8 cellular contexts compared by ENCODE assay signal in the genomic region with DNA sequence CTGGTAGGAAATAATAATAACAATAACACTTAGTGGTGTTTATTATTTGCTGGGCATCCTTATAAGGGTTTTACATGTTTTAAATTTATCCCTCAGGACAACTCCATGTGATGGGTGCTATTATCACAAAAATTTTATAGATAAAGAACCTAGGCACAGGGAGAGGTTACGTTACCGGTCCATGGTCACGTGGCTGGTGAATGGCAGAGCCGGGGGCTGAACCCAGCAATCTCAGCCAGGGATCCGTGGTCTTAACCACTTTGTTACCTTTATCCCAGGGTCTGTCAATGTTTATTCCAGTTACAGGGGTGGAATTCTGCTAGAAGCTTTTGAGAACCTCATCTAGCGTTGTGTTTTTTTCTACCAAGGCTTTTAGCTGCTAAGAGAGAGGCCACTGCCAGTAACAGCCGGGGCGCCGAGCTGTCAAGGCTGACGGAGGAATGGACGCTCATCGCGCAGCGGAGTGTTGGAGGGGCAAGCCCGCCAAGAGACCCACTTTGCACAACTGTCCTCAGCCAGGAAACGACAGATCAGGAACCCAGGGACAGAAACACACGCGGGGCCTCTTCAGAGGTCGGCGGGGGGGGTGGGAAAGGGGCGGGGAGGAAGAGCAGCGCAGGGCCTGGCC. TPM values are rescaled to one million over a fixed set of nuclear protein-coding genes. Genes with fewer than 3 reads are reported as not detected.
DNase-seq lines count a peak whose midpoint lies in the region; ATAC-seq, FAIRE-seq and TF ChIP-seq lines count a peak whose summit lies in the region.

No MANE protein-coding gene starts in this region.

- intact Hi-C loops in K562 (cut with micrococcal nuclease): loop anchor here (2.0 kb wide), 1 partner anchor 20 kb away; no protein-coding TSS in a partner anchor
- intact Hi-C loops in posterior vena cava (cut with DNase I): loop anchor here in 1 of 2 donors (10.0 kb wide), 1 partner anchor 64 kb away; no protein-coding TSS in a partner anchor

- H3K9me1 ChIP-seq in K562 (ENCODE audit: control insufficient read depth, insufficient read depth, low read length): no peaks in the 10 kb centered on the region

- peak in 1 of 2 experiments; percentile 2; a peak in 2 of 4 replicates for TF ChIP-seq RAD21 in K562 (CRISPR knock-in tag; conservative IDR thresholded peaks at IDR 0.05 in 1 of 2, IDR thresholded peaks at IDR 0.05 in 1 of 2)

- peak; percentile 29 for FAIRE-seq in K562 (lab: Jason Lieb, UNC)

- TF ChIP-seq POLR2A in K562 (conservative IDR thresholded peaks at IDR 0.05): peak; percentile 39

- H3K4me1 ChIP-seq in K562 (replicated peaks in 1 of 2; ENCODE audit: control insufficient read depth in 2 of 2, insufficient read depth in 2 of 2, low read length in 2 of 2): peaks cover 15 to 50% of the 10 kb centered on the region in 2 experiments

- H4K20me1 ChIP-seq in K562 (replicated peaks; ENCODE audit: control insufficient read depth, insufficient read depth, low read length): no peaks in the 10 kb centered on the region

- peak; percentile 12 for ATAC-seq in GM18907 (IDR thresholded peaks at IDR 0.05; ENCODE audit: unreplicated experiment)
- ATAC-seq in K562: peak; percentile 12

- H2AFZ ChIP-seq in K562 (ENCODE audit: low read depth, low read length): peak overlapping the region; percentile 65

- no peak for TF ChIP-seq EP300 in K562 (IDR thresholded peaks at IDR 0.05; ENCODE audit: low read length)

- 0 out of 2 replicates have a peak, but pooled peaks cover 5% of the 10 kb centered on the region for H3K9me3 ChIP-seq in K562 (replicated peaks; ENCODE audit: control insufficient read depth, insufficient read depth, low read depth, low read length)

- H3K4me3 ChIP-seq in BJ (ENCODE audit: low read depth, low read length) (peak overlapping the region; percentile 47), K562 (peak overlapping the region; percentile 59), kidney epithelial cell (ENCODE audit: low read depth, low read length) (peak overlapping the region; percentile 66)

- CTCF ChIA-PET in BJ (lab: Yijun Ruan, JAX): no interaction called here
- CTCF ChIA-PET in K562 (lab: Yijun Ruan, JAX; ENCODE audit: low intra/inter-chr PET ratio): no interaction called here

- TF ChIP-seq CTCF in BJ (IDR thresholded peaks at IDR 0.05; ENCODE audit: insufficient read depth, low read depth, low read length) (no peak), K562 (IDR thresholded peaks at IDR 0.05 in 2 of 3, conservative IDR thresholded peaks at IDR 0.05 in 1 of 3; ENCODE audit: insufficient read depth in 2 of 3, low read depth in 1 of 3, low read length in 3 of 3) (no peak), kidney epithelial cell (IDR thresholded peaks at IDR 0.05; ENCODE audit: insufficient read depth, low read length, poor library complexity, severe bottlenecking) (no peak)

- peak overlapping the region; percentile 94 for H3K27ac ChIP-seq in K562 (ENCODE audit: extremely low read depth, low read depth, low read length)

- peaks cover 51% of the 10 kb centered on the region for H3K79me2 ChIP-seq in K562 (ENCODE audit: control insufficient read depth, insufficient read depth, low read length)

- WGBS in K562 (ENCODE audit: insufficient coverage, low coverage, missing lambda C conversion rate): 1% methylated on average over 20 of the region's 22 CpGs

- H3K4me2 ChIP-seq in K562 (ENCODE audit: insufficient read depth, low read length): peak overlapping the region; percentile 88

- H3K36me3 ChIP-seq in BJ (ENCODE audit: control insufficient read depth, insufficient read depth, low read length) (no peaks in the 10 kb centered on the region), K562 (ENCODE audit: control insufficient read depth, insufficient read depth, low read length) (no peaks in the 10 kb centered on the region), kidney epithelial cell (ENCODE audit: control insufficient read depth, insufficient read depth, low read length) (no peaks in the 10 kb centered on the region)

- POLR2A ChIA-PET in BJ (lab: Charles Lee) (interaction anchor here (0.6 to 0.7 kb wide), 2 partner anchors 137 to 140 kb away, joined by 3 to 5 read pairs; no protein-coding TSS in a partner anchor), K562 (lab: Yijun Ruan, JAX) (interaction anchor here (0.7 to 7.7 kb wide), 6 partner anchors 9 to 168 kb away, joined by 3 to 85 read pairs (median 4); no protein-coding TSS in a partner anchor)

- H3K9ac ChIP-seq in K562 (ENCODE audit: insufficient read depth in 1 of 2, low read depth in 2 of 2, low read length in 2 of 2): peak overlapping the region; percentile 86 to 98

- DNase-seq in BJ (ENCODE audit: low read depth) (no peak), NCI-H345 (lab: John Stamatoyannopoulos, UW) (peak; percentile 35), K562 (ENCODE audit: extremely low read depth in 1 of 4, low spot score in 3 of 4) (peak; percentile 39 to 71 (median 61)), kidney epithelial cell (ENCODE audit: low read depth) (no peak), posterior vena cava (ENCODE audit: low spot score) (no peak)
- peak; percentile 19 for DNase-seq in stimulated activated CD4-positive, alpha-beta T cell treated with anti-CD3 and anti-CD28 coated beads, Interleukin-12 subunit alpha, Interleukin-12 subunit beta, amount 100 ng/mL, for 4 hours
- no peak for DNase-seq in activated effector memory CD4-positive, alpha-beta T cell treated with Interleukin-2 at 50 U/mL for 16 hours

- BruUV-seq in K562 (replicated peaks; lab: Mats Ljungman, UMichigan): TSS peak; percentile 83

- in situ Hi-C loops in K562 (cut with MboI): no loop called here

- H3K27me3 ChIP-seq in BJ (ENCODE audit: control insufficient read depth, insufficient read depth, low read length) (no peaks in the 10 kb centered on the region), K562 (ENCODE audit: control insufficient read depth in 2 of 2, insufficient read depth in 2 of 2, low read length in 2 of 2) (no peaks in the 10 kb centered on the region), kidney epithelial cell (ENCODE audit: control insufficient read depth, insufficient read depth, low read length) (no peaks in the 10 kb centered on the region)

TF ChIP-seq in K562, 482 proteins besides CTCF, POLR2A, EP300 and RAD21 (continues in another document):
- no peak for TF ChIP-seq HNRNPUL1 (IDR thresholded peaks at IDR 0.05; ENCODE audit: low read length)
- no peak for TF ChIP-seq NELFE (IDR thresholded peaks at IDR 0.05; ENCODE audit: insufficient read depth, insufficient read length)
- no peak for TF ChIP-seq ZNF431 (CRISPR knock-in tag; IDR thresholded peaks at IDR 0.05)
- no peak for TF ChIP-seq ESRRA (IDR thresholded peaks at IDR 0.05; ENCODE audit: borderline replicate concordance, low read depth)
- TF ChIP-seq, protein P1, sequence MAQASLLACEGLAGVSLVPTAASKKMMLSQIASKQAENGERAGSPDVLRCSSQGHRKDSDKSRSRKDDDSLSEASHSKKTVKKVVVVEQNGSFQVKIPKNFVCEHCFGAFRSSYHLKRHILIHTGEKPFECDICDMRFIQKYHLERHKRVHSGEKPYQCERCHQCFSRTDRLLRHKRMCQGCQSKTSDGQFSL (CRISPR knock-in tag; IDR thresholded peaks at IDR 0.05): peak; percentile 87
- TF ChIP-seq, protein P1 (tag; IDR thresholded peaks at IDR 0.05): peak in 1 of 2 experiments; percentile 87; a peak in 2 of 4 replicates
- TF ChIP-seq PRPF4 (IDR thresholded peaks at IDR 0.05; ENCODE audit: insufficient read depth, low read depth, low read length, poor library complexity, severe bottlenecking): no peak
- TF ChIP-seq TAF7 (tag; IDR thresholded peaks at IDR 0.05): 0 out of 2 replicates have a peak, but pooled peaks have one; percentile 46
- peak; percentile 66 for TF ChIP-seq HNRNPLL (IDR thresholded peaks at IDR 0.05; ENCODE audit: low read depth, low read length, poor library complexity, severe bottlenecking)
- 0 out of 2 replicates have a peak, but pooled peaks have one; percentile 7 for TF ChIP-seq LCOR (CRISPR knock-in tag; IDR thresholded peaks at IDR 0.05)
- no peak for TF ChIP-seq SRSF7 (optimal IDR thresholded peaks at IDR 0.05; ENCODE audit: low read depth, low read length)
- peak; percentile 47; the same call in 1 of the 2 replicates for TF ChIP-seq GATAD2B (IDR thresholded peaks at IDR 0.05; ENCODE audit: borderline replicate concordance)
- no peak for TF ChIP-seq ZNF436 (CRISPR knock-in tag; IDR thresholded peaks at IDR 0.05)
- TF ChIP-seq TAF9B (IDR thresholded peaks at IDR 0.05; ENCODE audit: partially characterized antibody): peak; percentile 29

RNA-seq across cellular contexts. Expression of gene AMN1, which starts 0.4 kb away (rescaled TPM):
- 4.2 and 7.8 TPM in 2 replicates for polyA plus RNA-seq in BJ (2011; rRNA removed)
- 2.5 and 3.3 TPM in 2 replicates for polyA minus RNA-seq in BJ (2011; rRNA and poly(A)+ RNA removed)
- 13.1 and 20.6 TPM in 2 replicates for total RNA-seq in K562 (2011; cell fraction: chromatin; rRNA removed; ENCODE audit: low replicate concordance)
- 7.5 and 9.8 TPM in 2 replicates for total RNA-seq in K562 (2011; cell fraction: nucleolus; rRNA removed)
- 12.9 and 18.0 TPM in 2 replicates for total RNA-seq in K562 (2011; cell fraction: nucleoplasm; rRNA removed)
- 5.2 and 6.1 TPM in 2 replicates for total RNA-seq in K562 (2014; rRNA removed)
- total RNA-seq in K562 (2014; rRNA removed; fragmentation: Illumina TruSeq; extraction: Trizol): 10.3 and 12.4 TPM in 2 replicates
- 7.5 and 7.9 TPM in 2 replicates for total RNA-seq in K562 (2015; rRNA removed; fragmentation: Illumina TruSeq; extraction: Trizol)
- total RNA-seq in K562 (2021): 5.4 and 8.8 TPM in 2 replicates
- 25.8 and 26.6 TPM in 2 replicates for polyA plus RNA-seq in K562 (2011; rRNA removed)
- polyA plus RNA-seq in K562 (2011; cell fraction: cytosol; rRNA removed): 6.7 and 21.0 TPM in 2 replicates
- polyA plus RNA-seq in K562 (2011; cell fraction: nucleus; rRNA removed): 10.9 and 20.0 TPM in 2 replicates
- polyA plus RNA-seq in K562 (2012): 6.8 and 13.1 TPM in 2 replicates
- 11.4 and 13.3 TPM in 2 replicates for polyA plus RNA-seq in K562 (2014; fragmentation: Illumina TruSeq; extraction: Trizol)
- polyA plus RNA-seq in K562 (2014; fragmentation: Nextera tagmentation; extraction: Ambion mirVana): 10 to 100 TPM; 26.9 to 27.6 TPM
- 12.8 and 13.0 TPM in 2 replicates for polyA plus RNA-seq in K562 (2014; rRNA removed)
- 18.5 and 19.7 TPM in 2 replicates for polyA minus RNA-seq in K562 (2011; rRNA and poly(A)+ RNA removed)
- polyA minus RNA-seq in K562 (2011; cell fraction: cytosol; rRNA and poly(A)+ RNA removed): 5.2 and 7.9 TPM in 2 replicates
- polyA minus RNA-seq in K562 (2011; cell fraction: nucleus; rRNA and poly(A)+ RNA removed): 3.0 and 9.9 TPM in 2 replicates
- 5.3 and 9.3 TPM in 2 replicates for total RNA-seq in kidney epithelial cell
- 10 to 100 TPM; 10.5 to 12.3 TPM for total RNA-seq in posterior vena cava

Comparison
In these comparisons a context has a peak if more than half of its experiments do, and no peak if none do; other contexts are left out.
1. DNase-seq: peak in NCI-H345 (single experiment), K562 (4 of 4) and stimulated activated CD4-positive, alpha-beta T cell treated with anti-CD3 and anti-CD28 coated beads, Interleukin-12 subunit alpha, Interleukin-12 subunit beta, amount 100 ng/mL, for 4 hours (single experiment); none in BJ (single experiment), kidney epithelial cell (single experiment), posterior vena cava (single experiment) and activated effector memory CD4-positive, alpha-beta T cell treated with Interleukin-2 at 50 U/mL for 16 hours (single experiment).
2. Peak in every context shown above with its lines, with median percentiles within 50 percentile points of each other: H3K4me3 ChIP-seq.